Comparison of ENCODE assay signal across 23 cellular contexts in the genomic region with DNA sequence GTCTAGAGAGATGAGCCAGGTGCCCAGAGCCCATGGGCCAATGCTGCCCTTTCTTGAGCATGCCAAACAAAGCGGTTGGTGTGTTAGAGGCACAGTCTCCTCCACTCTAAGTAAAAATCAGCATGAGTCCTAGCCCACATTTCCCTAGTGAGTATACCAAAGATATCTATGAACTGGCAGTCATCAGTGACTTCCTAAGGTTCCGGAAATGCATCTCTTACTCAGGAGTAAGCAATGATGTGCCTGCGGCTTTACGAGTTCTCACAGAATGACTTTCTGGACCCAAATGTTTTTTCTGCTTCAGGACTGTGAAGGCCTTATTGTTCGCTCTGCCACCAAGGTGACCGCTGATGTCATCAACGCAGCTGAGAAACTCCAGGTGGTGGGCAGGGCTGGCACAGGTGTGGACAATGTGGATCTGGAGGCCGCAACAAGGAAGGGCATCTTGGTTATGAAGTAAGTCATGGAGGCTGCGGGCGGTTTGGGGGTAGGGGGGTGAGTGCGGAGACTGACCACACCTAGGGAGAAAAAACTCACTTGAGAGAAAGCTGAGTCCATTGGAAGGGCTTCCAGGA. TPM values are rescaled to one million over a fixed set of nuclear protein-coding genes. Genes with fewer than 3 reads are reported as not detected.
DNase-seq lines count a peak whose midpoint lies in the region; ATAC-seq, FAIRE-seq and TF ChIP-seq lines count a peak whose summit lies in the region.
"Had no signal": no experiment of that assay in that cellular context is flagged by ENCODE, and none has a peak within 500 bp of the region (broad histone marks: within the 10 kb centered on the region; RNA-seq: fewer than 3 reads in every experiment).

No MANE protein-coding gene starts in this region.

- H3K4me1 ChIP-seq in Loucy (ENCODE audit: insufficient read depth, low read length, poor library complexity, severe bottlenecking) (peaks cover 44% of the 10 kb centered on the region), pancreas (peaks cover 27 to 52% (median 44%) of the 10 kb centered on the region in 3 donors)
- H3K4me1 ChIP-seq: SJCRH30 had no signal

- no peak for FAIRE-seq in pancreas (lab: Jason Lieb, UNC)
- FAIRE-seq: GM19239, H1 had no signal

- TF ChIP-seq CTCF in Loucy (conservative IDR thresholded peaks at IDR 0.05; ENCODE audit: low read length) (no peak), coronary artery (IDR thresholded peaks at IDR 0.05) (no peak), pancreas (IDR thresholded peaks at IDR 0.05) (no peak), HFFc6 (IDR thresholded peaks at IDR 0.05) (no peak)

- no peaks in the 10 kb centered on the region for H3K9me2 ChIP-seq in Loucy (replicated peaks; ENCODE audit: low read depth, low read length)

- H4K20me1 ChIP-seq in Loucy (ENCODE audit: insufficient read depth, low read length, poor library complexity, severe bottlenecking): peaks cover 42% of the 10 kb centered on the region

- H3K9ac ChIP-seq in Loucy (ENCODE audit: low read depth, low read length, poor library complexity, severe bottlenecking): no peak overlapping the region

- H3K27ac Mint-ChIP-seq in HFFc6: no peak overlapping the region; the same call in 1 of the 2 replicates

- H3K4me3 ChIP-seq in Loucy (ENCODE audit: low read length, poor library complexity, severe bottlenecking) (no peak overlapping the region), coronary artery (no peak overlapping the region), pancreas (no peak overlapping the region)
- H3K4me3 ChIP-seq: MG63, SJCRH30 had no signal

- no peaks in the 10 kb centered on the region; the same call in 1 of the 2 replicates for H3K27me3 Mint-ChIP-seq in HFFc6 (ENCODE audit: insufficient read depth)

- H2AFZ ChIP-seq in Loucy (ENCODE audit: low read length): no peak overlapping the region

- H3K9me3 Mint-ChIP-seq in HFFc6: no peaks in the 10 kb centered on the region

- intact Hi-C loops in pancreas (cut with DNase I): no loop called here

- H3K4me2 ChIP-seq in Loucy (ENCODE audit: low read depth, low read length, poor library complexity, severe bottlenecking): peak overlapping the region; percentile 87

- H3K36me3 ChIP-seq in Loucy (ENCODE audit: insufficient read depth, low read length) (peaks cover 68% of the 10 kb centered on the region), pancreas (peaks cover 0 to 17% (median 0%) of the 10 kb centered on the region in 3 donors)

- no peak overlapping the region for H3K27ac ChIP-seq in coronary artery
- peak overlapping the region in 3 of 4 donors; percentile 13 to 69 (median 19) for H3K27ac ChIP-seq in pancreas
- H3K27ac ChIP-seq: SJCRH30 had no signal

- peaks cover 5% of the 10 kb centered on the region; the same call in 1 of the 2 replicates for H3K36me3 Mint-ChIP-seq in HFFc6 (ENCODE audit: low read depth)

- H3K79me2 ChIP-seq in Loucy (ENCODE audit: insufficient read depth, low read length): peaks cover 70% of the 10 kb centered on the region

- no peaks in the 10 kb centered on the region for H3F3A ChIP-seq in Loucy (ENCODE audit: low read depth)

- ATAC-seq in pancreas: peak; percentile 67 to 77 (median 70)
- ATAC-seq: PC-3 had no signal

- H3K27me3 ChIP-seq in Loucy (ENCODE audit: insufficient read depth, low read length, poor library complexity, severe bottlenecking) (no peaks in the 10 kb centered on the region), pancreas (no peaks in the 10 kb centered on the region)
- H3K27me3 ChIP-seq: MG63, SJCRH30 had no signal

- DNase-seq in EH (ENCODE audit: low read depth) (peak; percentile 62), coronary artery (ENCODE audit: low spot score) (peak; percentile 33), pancreas (peak in 5 of 6 donors; percentile 49 to 78 (median 69)), HFFc6 (no peak), COLO829 (ENCODE audit: low spot score) (no peak)
- DNase-seq in activated CD4-positive, alpha-beta T cell treated with anti-CD3 and anti-CD28 coated beads for 1 hour: no peak
- DNase-seq: ACHN, COR-L47, DMS 273 treated with DMSO at 0.1 percent for 48 hours, DND-41, GDM1, MG63, NCI-H1048, NCI-H1436, NCI-H1930, NCI-H226, NCI-H524 treated with DMSO at 0.1 percent for 48 hours, PC-3, RPMI8226, SJCRH30 had no signal

- no peak overlapping the region for H3K4me3 Mint-ChIP-seq in HFFc6

- no peaks in the 10 kb centered on the region for H3K9me3 ChIP-seq in Loucy (ENCODE audit: insufficient read depth, low read depth, low read length)
- no peaks in the 10 kb centered on the region for H3K9me3 ChIP-seq in pancreas
- H3K9me3 ChIP-seq: MG63, SJCRH30 had no signal

- peaks cover 12% of the 10 kb centered on the region for H3K4me1 Mint-ChIP-seq in HFFc6 (ENCODE audit: low read depth)

- WGBS in pancreas, 2 donors: 60 to 63% methylated on average over 11 of the region's 11 CpGs

RNA-seq across cellular contexts. Expression of gene PHGDH, which starts 9.2 kb away (rescaled TPM):
- 100 to 1,000 TPM in 1 of 6 donors, 10 to 100 TPM in 5; 62.0 to 357 (median 71.8) TPM for total RNA-seq in pancreas
- polyA plus RNA-seq in pancreas: 10 to 100 TPM; 28.2 to 46.2 TPM
- total RNA-seq in HFFc6 (2021; fragmentation: NEBNext Ultra II Directional; extraction: Animal tissue kit (Norgen Biotek cat#: 25700)): 100 to 1,000 TPM in 1 of 6 experiments, 10 to 100 TPM in 5; 56.4 to 109 (median 87.0) TPM

RNA-seq across cellular contexts. Expression of gene HMGCS2, which starts 47.8 kb away (rescaled TPM):
- total RNA-seq in pancreas: 10 to 100 TPM in 1 of 6 donors, under 1 TPM in 3, not detected in 2; 0.26 to 32.2 (median 0.66) TPM
- 1 to 10 TPM in 1 of 2 donors, under 1 TPM in 1; 0.23 to 5.0 TPM for polyA plus RNA-seq in pancreas
- total RNA-seq in HFFc6 (2021; fragmentation: NEBNext Ultra II Directional; extraction: Animal tissue kit (Norgen Biotek cat#: 25700)): not detected
- total RNA-seq: H1, PC-3, SJCRH30 had no signal
- polyA plus RNA-seq: H1 had no signal

Comparison
In these comparisons a context has a peak if more than half of its experiments do, and no peak if none do; other contexts are left out.
1. DNase-seq: peak in EH (single experiment), coronary artery (single experiment) and pancreas (5 of 6); none in HFFc6 (single experiment), COLO829 (single experiment) and activated CD4-positive, alpha-beta T cell treated with anti-CD3 and anti-CD28 coated beads for 1 hour (single experiment).
2. H3K27ac ChIP-seq: peak in pancreas (3 of 4); none in coronary artery (0 of 2).